ENCODE assay signal across 16 cellular contexts in the genomic region with DNA sequence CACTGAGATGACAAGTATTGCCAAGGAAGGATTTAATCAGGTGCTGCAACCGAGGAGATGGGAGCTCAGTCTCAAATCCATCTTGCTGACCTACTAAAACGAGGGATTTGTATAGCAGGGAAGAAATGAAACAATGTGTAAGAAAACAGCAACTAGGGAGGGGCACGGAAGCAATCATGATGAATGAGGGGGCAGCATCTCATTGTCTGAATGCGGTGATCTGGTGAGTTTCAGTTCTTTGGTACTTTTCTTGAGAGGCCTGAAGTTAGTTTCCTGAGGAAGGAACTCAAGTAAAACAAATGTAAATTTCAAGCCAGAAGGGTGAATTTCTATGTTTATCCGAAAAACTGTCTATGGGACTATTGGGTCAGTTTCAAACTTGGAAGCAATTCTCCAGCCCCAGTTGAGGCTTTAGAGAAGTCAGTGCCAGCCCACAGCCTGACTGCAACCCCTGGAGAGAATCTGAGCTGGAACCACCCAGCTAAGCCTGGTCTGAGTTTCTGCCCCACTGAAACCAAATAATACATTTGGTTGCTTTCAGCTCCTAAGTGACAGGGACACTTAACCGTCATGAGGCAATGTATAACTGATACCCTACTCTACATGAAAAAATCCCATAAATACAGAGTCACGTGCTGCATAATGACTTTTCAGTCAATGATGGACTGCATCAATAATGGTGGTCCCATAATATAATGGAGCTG. TPM values are rescaled to one million over a fixed set of nuclear protein-coding genes. Genes with fewer than 3 reads are reported as not detected.
DNase-seq lines count a peak whose midpoint lies in the region; ATAC-seq and TF ChIP-seq lines count a peak whose summit lies in the region.
"Had no signal": no experiment of that assay in that cellular context is flagged by ENCODE, and none has a peak within 500 bp of the region (broad histone marks: within the 10 kb centered on the region; RNA-seq: fewer than 3 reads in every experiment).

No MANE protein-coding gene starts in this region.

- POLR2A ChIA-PET in OCI-LY7 (lab: Charles Lee): interaction anchor here (0.6 to 3.1 kb wide), 18 partner anchors 8 to 130 kb away, joined by 3 to 18 read pairs (median 4); no protein-coding TSS in a partner anchor

- no peaks in the 10 kb centered on the region for H3K9me3 ChIP-seq in OCI-LY7 (ENCODE audit: low read length)
- H3K9me3 ChIP-seq: HAP-1, thoracic aorta had no signal

- TF ChIP-seq CTCF in OCI-LY7 (conservative IDR thresholded peaks at IDR 0.05; ENCODE audit: low read length): no peak

- BruUV-seq in OCI-LY7 (replicated peaks; lab: Mats Ljungman, UMichigan): no TSS peak

- peak overlapping the region; percentile 62 for H2AFZ ChIP-seq in OCI-LY7 (ENCODE audit: low read length)

- peak overlapping the region; percentile 67 for H3K4me2 ChIP-seq in OCI-LY7 (ENCODE audit: low read length)

- H3K9me3 Mint-ChIP-seq in activated T-helper 1 cell treated with anti-CD3 and anti-CD28 coated beads, Interleukin-12 subunit alpha, Interleukin-12 subunit beta, Interleukin-2, Interleukin-4 antibody, amounts not matched to agents 30 ng/mL and 10 ng/mL and 1 ng/mL, durations not matched to agents 14 hours and 24 hours and 36 hours: no peaks in the 10 kb centered on the region
- H3K9me3 Mint-ChIP-seq: activated T-cell treated with anti-CD3 and anti-CD28 coated beads, Interleukin-2, amount 50 U/mL, for 4 hours had no signal

- no peaks in the 10 kb centered on the region for H3K4me1 Mint-ChIP-seq in activated T-helper 1 cell treated with anti-CD3 and anti-CD28 coated beads, Interleukin-12 subunit alpha, Interleukin-12 subunit beta, Interleukin-2, Interleukin-4 antibody, amounts not matched to agents 30 ng/mL and 10 ng/mL and 1 ng/mL, durations not matched to agents 14 hours and 24 hours and 36 hours (ENCODE audit: low read depth)

- no peaks in the 10 kb centered on the region for H3K79me2 ChIP-seq in OCI-LY7 (ENCODE audit: insufficient read depth, low read depth, low read length)

- no peaks in the 10 kb centered on the region for H3K36me3 ChIP-seq in OCI-LY7 (ENCODE audit: insufficient read depth, low read length)
- H3K36me3 ChIP-seq: HAP-1, thoracic aorta had no signal

- ATAC-seq in GM18499 (IDR thresholded peaks at IDR 0.05; ENCODE audit: insufficient read depth, unreplicated experiment): peak; percentile 59
- ATAC-seq in GM21360 (IDR thresholded peaks at IDR 0.05; ENCODE audit: unreplicated experiment): peak; percentile 67
- ATAC-seq in HG02981 (IDR thresholded peaks at IDR 0.05; ENCODE audit: unreplicated experiment): peak; percentile 61
- ATAC-seq: activated T-cell treated with anti-CD3 and anti-CD28 coated beads, Interleukin-2, amount 50 U/mL, for 4 hours had no signal

- peak overlapping the region; percentile 80 for H3K27ac ChIP-seq in OCI-LY7 (ENCODE audit: low read depth, low read length, poor library complexity, severe bottlenecking)
- H3K27ac ChIP-seq: thoracic aorta had no signal

- H4K20me1 ChIP-seq in OCI-LY7 (ENCODE audit: insufficient read depth, low read length): no peaks in the 10 kb centered on the region

- H3K27me3 Mint-ChIP-seq in activated T-helper 1 cell treated with anti-CD3 and anti-CD28 coated beads, Interleukin-12 subunit alpha, Interleukin-12 subunit beta, Interleukin-2, Interleukin-4 antibody, amounts not matched to agents 30 ng/mL and 10 ng/mL and 1 ng/mL, durations not matched to agents 14 hours and 24 hours and 36 hours (ENCODE audit: insufficient read depth): no peaks in the 10 kb centered on the region
- H3K27me3 Mint-ChIP-seq: brain had no signal

- H3K4me3 Mint-ChIP-seq in activated T-helper 1 cell treated with anti-CD3 and anti-CD28 coated beads, Interleukin-12 subunit alpha, Interleukin-12 subunit beta, Interleukin-2, Interleukin-4 antibody, amounts not matched to agents 30 ng/mL and 10 ng/mL and 1 ng/mL, durations not matched to agents 14 hours and 24 hours and 36 hours: no peak overlapping the region
- H3K4me3 Mint-ChIP-seq: activated T-cell treated with anti-CD3 and anti-CD28 coated beads, Interleukin-2, amount 50 U/mL, for 4 hours had no signal

- CTCF ChIA-PET in OCI-LY7 (lab: Charles Lee; ENCODE audit: unreplicated experiment): interaction anchor here (0.6 to 1.6 kb wide), 5 partner anchors 11 to 26 kb away, joined by 3 to 5 read pairs (median 4); no protein-coding TSS in a partner anchor

- H3K4me3 ChIP-seq in OCI-LY7 (ENCODE audit: low read depth, low read length, poor library complexity, severe bottlenecking): peak overlapping the region; percentile 21
- H3K4me3 ChIP-seq: HAP-1, thoracic aorta had no signal

- DNase-seq in OCI-LY7 (ENCODE audit: low spot score): peak; percentile 77
- DNase-seq in activated gamma-delta T cell treated with Interleukin-2 at 50 U/mL for 16 hours: no peak
- no peak for DNase-seq in activated T-helper 1 cell treated with anti-CD3 and anti-CD28 coated beads, Interleukin-12 subunit alpha, Interleukin-12 subunit beta, Interleukin-2, Interleukin-4 antibody, amounts not matched to agents 30 ng/mL and 10 ng/mL and 1 ng/mL, durations not matched to agents 14 hours and 24 hours and 36 hours (ENCODE audit: low spot score)
- no peak for DNase-seq in SHP77 treated with DMSO at 0.1 percent for 48 hours (lab: John Stamatoyannopoulos, UW)
- no peak for DNase-seq in foreskin melanocyte
- DNase-seq: activated T-cell treated with anti-CD3 and anti-CD28 coated beads, Interleukin-2, amount 50 U/mL, for 4 hours; C1 segment of cervical spinal cord; hypothalamus; mesendoderm; NCI-H1930 had no signal

- peaks cover 64% of the 10 kb centered on the region for H3K4me1 ChIP-seq in OCI-LY7 (ENCODE audit: insufficient read depth, low read length, poor library complexity, severe bottlenecking)

- H3K27ac Mint-ChIP-seq in activated T-helper 1 cell treated with anti-CD3 and anti-CD28 coated beads, Interleukin-12 subunit alpha, Interleukin-12 subunit beta, Interleukin-2, Interleukin-4 antibody, amounts not matched to agents 30 ng/mL and 10 ng/mL and 1 ng/mL, durations not matched to agents 14 hours and 24 hours and 36 hours: no peak overlapping the region

- H3K9me2 ChIP-seq in OCI-LY7 (ENCODE audit: insufficient read depth, low read length): no peaks in the 10 kb centered on the region

- intact Hi-C loops in OCI-LY7 (cut with micrococcal nuclease; ENCODE audit: unreplicated experiment): loop anchor here (1.0 to 5.0 kb wide), 3 partner anchors 41 to 310 kb away; no protein-coding TSS in a partner anchor
- intact Hi-C loops in activated T-helper 1 cell treated with anti-CD3 and anti-CD28 coated beads, Interleukin-12 subunit alpha, Interleukin-12 subunit beta, Interleukin-2, Interleukin-4 antibody, amounts not matched to agents 30 ng/mL and 10 ng/mL and 1 ng/mL, durations not matched to agents 14 hours and 24 hours and 36 hours (cut with micrococcal nuclease): no loop called here

- H3K36me3 Mint-ChIP-seq in activated T-helper 1 cell treated with anti-CD3 and anti-CD28 coated beads, Interleukin-12 subunit alpha, Interleukin-12 subunit beta, Interleukin-2, Interleukin-4 antibody, amounts not matched to agents 30 ng/mL and 10 ng/mL and 1 ng/mL, durations not matched to agents 14 hours and 24 hours and 36 hours (ENCODE audit: low read depth): no peaks in the 10 kb centered on the region
- H3K36me3 Mint-ChIP-seq: brain had no signal

RNA-seq across cellular contexts. Expression of a gene that starts 45.8 kb away (rescaled TPM):
- 8.3 and 9.5 TPM in 2 replicates for total RNA-seq in OCI-LY7 (2014; rRNA removed; shearing (Covaris generic))
- total RNA-seq in OCI-LY7 (2022): 36.5 and 42.1 TPM in 2 replicates
- 4.1 and 5.8 TPM in 2 replicates for total RNA-seq in activated T-helper 1 cell treated with anti-CD3 and anti-CD28 coated beads, Interleukin-12 subunit alpha, Interleukin-12 subunit beta, Interleukin-2, Interleukin-4 antibody, amounts not matched to agents 30 ng/mL and 10 ng/mL and 1 ng/mL, durations not matched to agents 14 hours and 24 hours and 36 hours
